In the genomic region with DNA sequence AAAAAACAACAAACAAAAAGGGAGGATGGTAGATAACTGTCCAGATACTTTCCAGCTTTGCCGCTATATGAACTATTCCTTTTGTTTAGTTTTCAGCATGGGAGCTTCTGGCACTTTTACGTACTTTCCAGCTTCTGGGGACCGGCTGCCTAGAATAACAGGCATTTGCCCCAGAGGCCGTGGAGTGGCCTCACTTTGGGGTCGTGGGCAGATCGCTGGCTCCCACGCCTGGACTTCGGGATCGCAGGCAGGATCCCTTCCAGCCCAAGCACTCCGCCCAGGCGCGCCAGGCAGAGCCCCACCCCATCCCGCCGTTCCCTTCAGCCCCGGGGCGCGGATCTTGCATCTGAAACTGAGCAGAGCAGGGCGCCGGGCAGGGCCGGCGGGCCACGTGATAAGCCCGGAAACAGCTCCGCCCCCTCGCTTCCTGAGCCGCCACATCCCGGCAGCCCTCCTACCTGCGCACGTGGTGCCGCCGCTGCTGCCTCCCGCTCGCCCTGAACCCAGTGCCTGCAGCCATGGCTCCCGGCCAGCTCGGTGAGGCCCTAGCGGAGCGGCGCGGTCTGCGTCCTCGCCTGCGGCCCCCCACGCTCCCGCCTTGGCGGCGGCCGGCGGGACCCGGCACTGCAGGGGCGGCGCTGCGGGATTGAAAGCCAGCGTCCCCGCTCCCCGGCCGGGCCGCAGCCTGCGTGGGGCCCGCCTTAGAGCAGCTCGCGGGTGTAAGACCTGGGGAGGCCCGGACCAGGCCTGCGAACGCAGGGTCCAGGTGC, we compare ENCODE assay signal across 8 cellular contexts. TPM values are rescaled to one million over a fixed set of nuclear protein-coding genes. Genes with fewer than 3 reads are reported as not detected.
DNase-seq lines count a peak whose midpoint lies in the region; ATAC-seq and TF ChIP-seq lines count a peak whose summit lies in the region.

A gene (plus strand): TSS at position 435 of the 770 bp plus-strand sequence. CDS start 84 bp downstream, at position 519.

- peaks cover 32% of the 10 kb centered on the region for H3K4me1 Mint-ChIP-seq in activated CD4-positive, alpha-beta T cell treated with anti-CD3 and anti-CD28 coated beads for 36 hours

- H3K36me3 Mint-ChIP-seq in activated CD4-positive, alpha-beta T cell treated with anti-CD3 and anti-CD28 coated beads for 36 hours (ENCODE audit: low read depth), result peaks cover 36% of the 10 kb centered on the region

- peak within 1 kb of the TSS; percentile 78 for H3K4me3 ChIP-seq in choroid plexus epithelial cell (ENCODE audit: low read depth, low read length)

- peak; percentile 93 for TF ChIP-seq POLR2A in GM19193 (IDR thresholded peaks at IDR 0.05; ENCODE audit: extremely low read depth, insufficient read depth, insufficient read length)

- H3K27ac Mint-ChIP-seq in activated CD4-positive, alpha-beta T cell treated with anti-CD3 and anti-CD28 coated beads for 36 hours, result peak within 1 kb of the TSS; percentile 96

- no peak for TF ChIP-seq CTCF in choroid plexus epithelial cell (conservative IDR thresholded peaks at IDR 0.05; ENCODE audit: low read depth, low read length)

- no peaks in the 10 kb centered on the region for H3K9me3 Mint-ChIP-seq in activated CD4-positive, alpha-beta T cell treated with anti-CD3 and anti-CD28 coated beads for 36 hours (ENCODE audit: low read depth)

- peak within 1 kb of the TSS; percentile 97 for H3K4me3 Mint-ChIP-seq in activated CD4-positive, alpha-beta T cell treated with anti-CD3 and anti-CD28 coated beads for 36 hours

- POLR2A ChIA-PET in activated CD4-positive, alpha-beta T cell treated with anti-CD3 and anti-CD28 coated beads for 36 hours (lab: Charles Lee), result interaction anchor here (0.6 to 0.7 kb wide), 2 partner anchors 71 to 1187 kb away, joined by 3 to 5 read pairs; no protein-coding TSS in a partner anchor

- intact Hi-C loops in activated CD4-positive, alpha-beta T cell treated with anti-CD3 and anti-CD28 coated beads for 36 hours (cut with DNase I, micrococcal nuclease), result loop anchor here (1.0 to 5.0 kb wide), 6 partner anchors 125 to 1100 kb away; a partner anchor contains a TSS

- peaks cover under 1% of the 10 kb centered on the region for H3K27me3 Mint-ChIP-seq in activated CD4-positive, alpha-beta T cell treated with anti-CD3 and anti-CD28 coated beads for 36 hours

- peak; percentile 99 for ATAC-seq in HG03439 (IDR thresholded peaks at IDR 0.05; ENCODE audit: unreplicated experiment)
- ATAC-seq in activated CD4-positive, alpha-beta T cell treated with anti-CD3 and anti-CD28 coated beads for 36 hours, result peak; percentile 98

- DNase-seq in AML-193 (lab: John Stamatoyannopoulos, UW) (peak; percentile 84 to 94), NCI-H510A treated with DMSO at 0.1 percent for 48 hours (lab: John Stamatoyannopoulos, UW) (peak; percentile 91), choroid plexus epithelial cell (ENCODE audit: low read depth) (peak; percentile 94), kidney glomerular epithelial cell (lab: John Stamatoyannopoulos, UW) (peak; percentile 92)
- DNase-seq in activated CD4-positive, alpha-beta T cell treated with anti-CD3 and anti-CD28 coated beads for 36 hours, result peak; percentile 96
- DNase-seq in stimulated activated CD4-positive, alpha-beta T cell treated with anti-CD3 and anti-CD28 coated beads, Interleukin-1b, Interleukin-23, amount 100 ng/mL, for 1 hour (ENCODE audit: low read depth in 2 of 2), result peak; percentile 65 to 75

- CTCF ChIA-PET in activated CD4-positive, alpha-beta T cell treated with anti-CD3 and anti-CD28 coated beads for 36 hours (lab: Charles Lee), result interaction anchor here (0.6 to 1.8 kb wide), 6 partner anchors 14 to 1844 kb away, joined by 3 to 6 read pairs (median 4); no protein-coding TSS in a partner anchor

RNA-seq across cellular contexts. Expression of the gene that starts here (rescaled TPM):
- 100 to 1,000 TPM; 300 to 310 TPM for total RNA-seq in activated CD4-positive, alpha-beta T cell treated with anti-CD3 and anti-CD28 coated beads for 36 hours

Comparison
In these comparisons a context has a peak if more than half of its experiments do, and no peak if none do; other contexts are left out.
1. Peak in every context shown above with its lines: DNase-seq, ATAC-seq and H3K4me3 ChIP-seq.